In genomic region chr6:43796910-43797890, GRCh38 we compare ENCODE assay signal across 19 cellular contexts. TPM values are rescaled to one million over a fixed set of nuclear protein-coding genes. Genes with fewer than 3 reads are reported as not detected.
DNase-seq lines count a peak whose midpoint lies in the region; ATAC-seq and TF ChIP-seq lines count a peak whose summit lies in the region.
"Had no signal": no experiment of that assay in that cellular context is flagged by ENCODE, and none has a peak within 500 bp of the region (broad histone marks: within the 10 kb centered on the region; RNA-seq: fewer than 3 reads in every experiment).

No MANE protein-coding gene starts in this region.

- POLR2A ChIA-PET in IMR-90 (lab: Charles Lee; ENCODE audit: unreplicated experiment): no interaction called here

- H2AK9ac ChIP-seq in IMR-90 (replicated peaks; ENCODE audit: low read depth, low read length, poor library complexity): no peak overlapping the region

- no peak overlapping the region for H2BK15ac ChIP-seq in IMR-90 (ENCODE audit: low read depth, low read length)

- no peak overlapping the region for H3K9ac ChIP-seq in IMR-90 (ENCODE audit: low read depth, low read length)

- no peaks in the 10 kb centered on the region for H4K20me1 ChIP-seq in IMR-90 (ENCODE audit: insufficient read depth, low read length)

- H3K14ac ChIP-seq in IMR-90 (replicated peaks; ENCODE audit: low read depth, low read length): no peak overlapping the region

- intact Hi-C loops in heart right ventricle (cut with DNase I) (no loop called here), IMR-90 (cut with micrococcal nuclease) (no loop called here), gastrocnemius medialis (cut with DNase I; ENCODE audit: low total_unique reads) (loop anchor here (5.0 kb wide), 1 partner anchor 155 kb away; no protein-coding TSS in a partner anchor)
- intact Hi-C loops in dendritic cell treated with granulocyte-macrophage colony-stimulating factor and Interleukin-4, amounts not matched to agents 40 ng/mL and 50 ng/mL, for 4 days (cut with micrococcal nuclease): no loop called here

- peaks cover 13% of the 10 kb centered on the region for H3K27me3 Mint-ChIP-seq in dendritic cell treated with granulocyte-macrophage colony-stimulating factor and Interleukin-4, amounts not matched to agents 40 ng/mL and 50 ng/mL, for 4 days
- H3K27me3 Mint-ChIP-seq in activated CD8-positive, alpha-beta memory T cell treated with anti-CD3 and anti-CD28 coated beads, Interleukin-2, amount 10 ng/mL, durations not matched to agents 7 days and 5 days: peaks cover 2% of the 10 kb centered on the region
- H3K27me3 Mint-ChIP-seq: activated B cell treated with CpG ODN at 0.5 μM for 24 hours had no signal

- no peak overlapping the region for H2AFZ ChIP-seq in IMR-90 (replicated peaks; ENCODE audit: low read length, poor library complexity)

- no peak overlapping the region for H3K4me3 ChIP-seq in cardiac muscle cell
- no peak overlapping the region for H3K4me3 ChIP-seq in heart right ventricle
- H3K4me3 ChIP-seq in IMR-90 (ENCODE audit: insufficient read depth, low read depth, low read length): no peak overlapping the region
- no peak overlapping the region for H3K4me3 ChIP-seq in gastrocnemius medialis
- H3K4me3 ChIP-seq: ascending aorta had no signal

- H3K9me1 ChIP-seq in IMR-90 (ENCODE audit: insufficient read depth, low read length): peaks cover 15% of the 10 kb centered on the region

- 72 to 77% methylated on average over 11 of the region's 11 CpGs for WGBS in heart right ventricle, 2 donors
- 100% methylated on average over 1 of the region's 11 CpGs; no CpG with 5 or more reads in 1 of the 2 experiments for WGBS in IMR-90 (ENCODE audit: extremely low coverage in 2 of 2, insufficient read length in 1 of 2), 2 experiments

- no peak overlapping the region for H4K91ac ChIP-seq in IMR-90 (ENCODE audit: insufficient read depth, low read depth, low read length)

- DNase-seq in cardiac muscle cell (ENCODE audit: low read depth in 1 of 2, low spot score in 1 of 2) (peak in 1 of 2 donors; percentile 46), heart right ventricle (no peak), IMR-90 (no peak), gastrocnemius medialis (no peak), NCI-H446 treated with DMSO at 0.1 percent for 48 hours (lab: John Stamatoyannopoulos, UW) (no peak)
- DNase-seq in activated CD8-positive, alpha-beta memory T cell treated with anti-CD3 and anti-CD28 coated beads, Interleukin-2, amount 10 ng/mL, durations not matched to agents 7 days and 5 days: no peak
- DNase-seq: activated B cell treated with CpG ODN at 0.5 μM for 24 hours; activated gamma-delta T cell treated with Interleukin-2 at 50 U/mL for 16 hours; COR-L47; left colon; NCI-H1436; occipital lobe; stimulated activated CD4-positive, alpha-beta T cell treated with anti-CD3 and anti-CD28 coated beads, Interleukin-1b, Interleukin-23, amount 100 ng/mL, for 48 hours; T-cell had no signal

- no peak overlapping the region for H3K18ac ChIP-seq in IMR-90 (ENCODE audit: low read depth, low read length)

- H3K56ac ChIP-seq in IMR-90 (ENCODE audit: extremely low read depth, insufficient read depth, low read length): no peak overlapping the region

- TF ChIP-seq POLR2A in IMR-90 (IDR thresholded peaks at IDR 0.05; ENCODE audit: low read depth, low read length) (no peak), gastrocnemius medialis (IDR thresholded peaks at IDR 0.05) (no peak)

- H3K27me3 ChIP-seq in cardiac muscle cell: no peaks in the 10 kb centered on the region
- H3K27me3 ChIP-seq in heart right ventricle: no peaks in the 10 kb centered on the region
- H3K27me3 ChIP-seq in IMR-90 (ENCODE audit: control insufficient read depth, insufficient read depth, low read length): no peaks in the 10 kb centered on the region
- H3K27me3 ChIP-seq in gastrocnemius medialis: no peaks in the 10 kb centered on the region
- H3K27me3 ChIP-seq: ascending aorta had no signal

- H2BK120ac ChIP-seq in IMR-90 (ENCODE audit: low read depth, low read length): no peak overlapping the region

- no peak overlapping the region for H4K5ac ChIP-seq in IMR-90 (ENCODE audit: low read depth, low read length)

- H2BK20ac ChIP-seq in IMR-90 (ENCODE audit: low read depth, low read length): no peak overlapping the region; the same call in 1 of the 2 replicates

- H3K27ac ChIP-seq in cardiac muscle cell (peak overlapping the region; percentile 55), heart right ventricle (peak overlapping the region in 2 of 10 donors; percentile 15 to 31), IMR-90 (ENCODE audit: insufficient read depth, low read length) (no peak overlapping the region), gastrocnemius medialis (peak overlapping the region; percentile 91 to 96 (median 92))
- H3K27ac ChIP-seq: ascending aorta, RWPE1 had no signal

- H3K36me3 ChIP-seq in cardiac muscle cell (no peaks in the 10 kb centered on the region), heart right ventricle (no peaks in the 10 kb centered on the region), IMR-90 (ENCODE audit: control insufficient read depth, insufficient read depth, low read length) (no peaks in the 10 kb centered on the region), gastrocnemius medialis (no peaks in the 10 kb centered on the region)
- H3K36me3 ChIP-seq: ascending aorta had no signal

- peaks cover 75% of the 10 kb centered on the region for H3K4me1 Mint-ChIP-seq in dendritic cell treated with granulocyte-macrophage colony-stimulating factor and Interleukin-4, amounts not matched to agents 40 ng/mL and 50 ng/mL, for 4 days (ENCODE audit: low read depth)
- H3K4me1 Mint-ChIP-seq in activated CD8-positive, alpha-beta memory T cell treated with anti-CD3 and anti-CD28 coated beads, Interleukin-2, amount 10 ng/mL, durations not matched to agents 7 days and 5 days: peaks cover 24% of the 10 kb centered on the region

- TF ChIP-seq CTCF in cardiac muscle cell (IDR thresholded peaks at IDR 0.05; ENCODE audit: low read depth, low read length) (no peak), heart right ventricle (IDR thresholded peaks at IDR 0.05) (no peak), IMR-90 (conservative IDR thresholded peaks at IDR 0.05; ENCODE audit: low read depth, low read length) (no peak), gastrocnemius medialis (IDR thresholded peaks at IDR 0.05 in 4 of 5, conservative IDR thresholded peaks at IDR 0.05 in 1 of 5) (no peak)

- H3K36me3 Mint-ChIP-seq in dendritic cell treated with granulocyte-macrophage colony-stimulating factor and Interleukin-4, amounts not matched to agents 40 ng/mL and 50 ng/mL, for 4 days (ENCODE audit: low read depth): no peaks in the 10 kb centered on the region
- H3K36me3 Mint-ChIP-seq in activated CD8-positive, alpha-beta memory T cell treated with anti-CD3 and anti-CD28 coated beads, Interleukin-2, amount 10 ng/mL, durations not matched to agents 7 days and 5 days: no peaks in the 10 kb centered on the region
- H3K36me3 Mint-ChIP-seq: T-cell had no signal

- H3K9me3 Mint-ChIP-seq in dendritic cell treated with granulocyte-macrophage colony-stimulating factor and Interleukin-4, amounts not matched to agents 40 ng/mL and 50 ng/mL, for 4 days: no peaks in the 10 kb centered on the region
- H3K9me3 Mint-ChIP-seq in activated CD8-positive, alpha-beta memory T cell treated with anti-CD3 and anti-CD28 coated beads, Interleukin-2, amount 10 ng/mL, durations not matched to agents 7 days and 5 days (ENCODE audit: low read depth): no peaks in the 10 kb centered on the region
- H3K9me3 Mint-ChIP-seq: activated B cell treated with CpG ODN at 0.5 μM for 24 hours, T-cell had no signal

- no peak overlapping the region for H3K4me2 ChIP-seq in IMR-90 (ENCODE audit: low read depth, low read length)

- H3K4me1 ChIP-seq in cardiac muscle cell (ENCODE audit: low read depth) (peaks cover 60% of the 10 kb centered on the region), heart right ventricle (peaks cover 4 to 80% (median 24%) of the 10 kb centered on the region in 9 donors), IMR-90 (ENCODE audit: control insufficient read depth, insufficient read depth, low read length) (peaks cover 16% of the 10 kb centered on the region), gastrocnemius medialis (peaks cover 52 to 65% of the 10 kb centered on the region in 2 donors)
- H3K4me1 ChIP-seq: ascending aorta had no signal

- H3K79me1 ChIP-seq in IMR-90 (ENCODE audit: low read depth in 1 of 2, low read length in 2 of 2): no peaks in the 10 kb centered on the region

- no TSS peak for BruUV-seq in IMR-90 (replicated peaks; lab: Mats Ljungman, UMichigan)

- dilution Hi-C loops in IMR-90 (cut with HindIII; ENCODE audit: low sequenced_read_pairs, unreplicated experiment): no loop called here

- peak overlapping the region; percentile 71; the same call in 1 of the 2 replicates for H3K4ac ChIP-seq in IMR-90 (ENCODE audit: low read depth, low read length)

- no peak overlapping the region for H3K23ac ChIP-seq in IMR-90 (ENCODE audit: low read depth, low read length)

- H2BK5ac ChIP-seq in IMR-90 (ENCODE audit: low read depth, low read length, poor library complexity, severe bottlenecking): no peak overlapping the region

- no peak overlapping the region for H4K8ac ChIP-seq in IMR-90 (ENCODE audit: low read depth in 2 of 2, low read length in 2 of 2)

- in situ Hi-C loops in IMR-90 (cut with MboI; ENCODE audit: low sequenced_read_pairs) (no loop called here), gastrocnemius medialis (cut with MboI; ENCODE audit: low sequenced_read_pairs in 4 of 4) (no loop called here)

- CTCF ChIA-PET in IMR-90 (lab: Yijun Ruan, JAX): no interaction called here
- CTCF ChIA-PET in activated CD8-positive, alpha-beta memory T cell treated with anti-CD3 and anti-CD28 coated beads, Interleukin-2, amount 10 ng/mL, durations not matched to agents 7 days and 5 days (lab: Charles Lee): interaction anchor here (1.9 to 2.4 kb wide), 2 partner anchors 23 to 27 kb away, joined by 9 read pairs; partner anchors contain the start of gene VEGFA

- H3K27ac Mint-ChIP-seq in dendritic cell treated with granulocyte-macrophage colony-stimulating factor and Interleukin-4, amounts not matched to agents 40 ng/mL and 50 ng/mL, for 4 days: peak overlapping the region; percentile 24
- H3K27ac Mint-ChIP-seq in activated CD8-positive, alpha-beta memory T cell treated with anti-CD3 and anti-CD28 coated beads, Interleukin-2, amount 10 ng/mL, durations not matched to agents 7 days and 5 days: no peak overlapping the region
- H3K27ac Mint-ChIP-seq: activated B cell treated with CpG ODN at 0.5 μM for 24 hours, T-cell had no signal

- H3K9me3 ChIP-seq in cardiac muscle cell (ENCODE audit: low read depth) (no peaks in the 10 kb centered on the region), heart right ventricle (no peaks in the 10 kb centered on the region), IMR-90 (ENCODE audit: control insufficient read depth, insufficient read depth, low read length) (no peaks in the 10 kb centered on the region), gastrocnemius medialis (no peaks in the 10 kb centered on the region)
- H3K9me3 ChIP-seq: ascending aorta had no signal

- ATAC-seq in heart right ventricle (no peak), IMR-90 (ENCODE audit: low read depth) (no peak), gastrocnemius medialis (no peak), HG03432 (IDR thresholded peaks at IDR 0.05; ENCODE audit: unreplicated experiment) (no peak)
- no peak for ATAC-seq in activated CD8-positive, alpha-beta memory T cell treated with anti-CD3 and anti-CD28 coated beads, Interleukin-2, amount 10 ng/mL, durations not matched to agents 7 days and 5 days
- ATAC-seq: left colon, sciatic nerve had no signal

- H2AK5ac ChIP-seq in IMR-90 (ENCODE audit: low read depth, low read length): peak overlapping the region; percentile 93; the same call in 1 of the 2 replicates

- no peak overlapping the region for H3K4me3 Mint-ChIP-seq in dendritic cell treated with granulocyte-macrophage colony-stimulating factor and Interleukin-4, amounts not matched to agents 40 ng/mL and 50 ng/mL, for 4 days
- no peak overlapping the region for H3K4me3 Mint-ChIP-seq in activated CD8-positive, alpha-beta memory T cell treated with anti-CD3 and anti-CD28 coated beads, Interleukin-2, amount 10 ng/mL, durations not matched to agents 7 days and 5 days
- H3K4me3 Mint-ChIP-seq: activated B cell treated with CpG ODN at 0.5 μM for 24 hours, T-cell had no signal

- TF ChIP-seq RAD21 in IMR-90 (IDR thresholded peaks at IDR 0.05; ENCODE audit: low read length): no peak

RNA-seq across cellular contexts. Expression of gene VEGFA, which starts 27.2 kb away (rescaled TPM):
- total RNA-seq in cardiac muscle cell (409 and 626 TPM in 2 replicates), heart right ventricle (100 to 1,000 TPM; 163 to 456 (median 216) TPM), IMR-90 (2012; rRNA removed) (156 and 190 TPM in 2 replicates), gastrocnemius medialis (100 to 1,000 TPM in 3 of 4 donors, 10 to 100 TPM in 1; 66.4 to 195 (median 149) TPM)
- polyA plus RNA-seq in cardiac muscle cell (199 and 228 TPM in 2 replicates), heart right ventricle (100 to 1,000 TPM; 133 to 396 TPM), IMR-90 (2012; rRNA removed) (211 and 234 TPM in 2 replicates)
- 69.3 and 213 TPM in 2 replicates for polyA plus RNA-seq in IMR-90 (2012; cell fraction: cytosol; rRNA removed)
- 853 and 1,420 TPM in 2 replicates for polyA plus RNA-seq in IMR-90 (2012; cell fraction: nucleus; rRNA removed; ENCODE audit: low replicate concordance)
- 10 to 100 TPM; 27.8 to 29.0 TPM for total RNA-seq in activated CD8-positive, alpha-beta memory T cell treated with anti-CD3 and anti-CD28 coated beads, Interleukin-2, amount 10 ng/mL, durations not matched to agents 7 days and 5 days
